ENCODE assay signal across 1 cellular context in the genomic region with DNA sequence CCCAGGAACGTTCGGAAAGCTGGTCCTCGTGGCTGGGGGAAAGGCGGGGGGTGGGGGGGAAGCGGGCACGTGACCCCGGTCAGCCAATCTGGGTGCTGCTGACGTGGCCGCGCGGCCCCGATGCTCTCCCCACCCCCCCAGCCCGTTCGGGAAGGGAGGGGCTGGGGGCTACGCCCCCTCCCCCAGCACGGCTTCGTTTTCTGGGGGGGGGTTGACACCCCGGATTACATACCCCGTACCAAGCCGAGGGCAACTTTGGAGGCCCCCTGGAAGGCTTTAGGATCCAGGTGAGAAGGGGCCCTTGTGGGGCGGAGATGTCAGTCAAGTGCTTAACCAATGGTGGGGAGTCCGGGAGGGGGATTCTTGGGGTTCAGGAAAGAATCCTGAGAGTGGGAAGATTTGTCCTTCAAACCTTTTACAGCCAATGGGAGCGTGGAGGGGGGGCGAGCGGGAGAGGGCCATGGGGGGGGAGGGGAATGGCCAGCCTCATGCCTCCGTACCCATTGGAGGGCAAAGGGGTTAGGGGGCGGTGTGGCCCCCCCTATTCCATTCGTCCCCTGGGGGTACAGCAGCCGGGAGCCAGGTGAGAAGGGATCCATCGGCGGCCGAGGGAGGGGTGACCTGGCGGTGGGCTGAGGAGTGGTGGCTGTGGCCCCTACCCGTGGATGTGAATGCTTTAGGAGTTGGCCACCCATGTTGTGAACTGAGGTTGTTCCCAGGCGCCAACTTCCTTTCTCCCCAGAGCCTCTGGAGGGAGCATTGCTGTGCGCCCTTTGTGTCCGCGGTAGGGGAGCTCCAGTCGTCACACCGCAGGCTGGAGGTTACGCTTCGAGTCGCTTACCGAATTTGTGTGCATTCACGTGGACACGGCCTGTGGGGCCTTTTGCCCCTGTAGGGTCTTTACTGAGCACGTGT.
TF ChIP-seq lines count a peak whose summit lies in the region.

No MANE protein-coding gene starts in this region.

TF ChIP-seq in HepG2, 621 proteins besides CTCF, POLR2A, EP300 and RAD21 (continues in another document):
- TF ChIP-seq HDAC2 (CRISPR knock-in tag; IDR thresholded peaks at IDR 0.05) (peak; percentile 34; the same call in 1 of the 2 replicates), YEATS2 (CRISPR knock-in tag; IDR thresholded peaks at IDR 0.05; ENCODE audit: borderline replicate concordance) (peak; percentile 44; the same call in 1 of the 2 replicates), ZNF367 (CRISPR knock-in tag; IDR thresholded peaks at IDR 0.05; ENCODE audit: borderline replicate concordance) (no peak), TBL1XR1 (IDR thresholded peaks at IDR 0.05; ENCODE audit: borderline replicate concordance, low read length, partially characterized antibody) (peak; percentile 15), MAFG (CRISPR knock-in tag; IDR thresholded peaks at IDR 0.05) (no peak), ATF1 (CRISPR knock-in tag; IDR thresholded peaks at IDR 0.05) (no peak), CHD2 (IDR thresholded peaks at IDR 0.05; ENCODE audit: low read depth, low read length) (no peak), NFKB2 (CRISPR knock-in tag; IDR thresholded peaks at IDR 0.05; ENCODE audit: borderline replicate concordance) (peak; percentile 79), KDM6A (CRISPR knock-in tag; IDR thresholded peaks at IDR 0.05; ENCODE audit: low read depth) (no peak), NFE2 (CRISPR knock-in tag; IDR thresholded peaks at IDR 0.05) (no peak), ZBTB38 (CRISPR knock-in tag; IDR thresholded peaks at IDR 0.05) (no peak; the same call in 1 of the 2 replicates), ZNF598 (CRISPR knock-in tag; IDR thresholded peaks at IDR 0.05; ENCODE audit: borderline replicate concordance) (no peak), SP1 (IDR thresholded peaks at IDR 0.05) (no peak), SP1 (CRISPR knock-in tag; IDR thresholded peaks at IDR 0.05) (peak; percentile 54), ZFP36L2 (CRISPR knock-in tag; IDR thresholded peaks at IDR 0.05) (peak; percentile 21; the same call in 1 of the 2 replicates), HOXA5 (CRISPR knock-in tag; IDR thresholded peaks at IDR 0.05) (no peak), HHEX (CRISPR knock-in tag; IDR thresholded peaks at IDR 0.05) (no peak), ZNF432 (CRISPR knock-in tag; IDR thresholded peaks at IDR 0.05; ENCODE audit: borderline replicate concordance) (no peak), MAFK (conservative IDR thresholded peaks at IDR 0.05 in 1 of 2, IDR thresholded peaks at IDR 0.05 in 1 of 2; ENCODE audit: low read length in 2 of 2) (no peak), SMAD1 (CRISPR knock-in tag; IDR thresholded peaks at IDR 0.05; ENCODE audit: borderline replicate concordance, low read depth) (no peak), ZNF124 (CRISPR knock-in tag; IDR thresholded peaks at IDR 0.05) (peak; percentile 73; the same call in 1 of the 2 replicates), TBX3 (IDR thresholded peaks at IDR 0.05; ENCODE audit: borderline replicate concordance) (no peak), ZNF780A (CRISPR knock-in tag; IDR thresholded peaks at IDR 0.05) (no peak), GATAD2A (CRISPR knock-in tag; IDR thresholded peaks at IDR 0.05) (peak; percentile 31), ZNF343 (CRISPR knock-in tag; IDR thresholded peaks at IDR 0.05) (no peak), ZNF317 (CRISPR knock-in tag; IDR thresholded peaks at IDR 0.05) (peak; percentile 79; the same call in 1 of the 2 replicates), ISX (CRISPR knock-in tag; conservative IDR thresholded peaks at IDR 0.05) (peak; percentile 5; the same call in 1 of the 2 replicates), MTF2 (CRISPR knock-in tag; IDR thresholded peaks at IDR 0.05; ENCODE audit: borderline replicate concordance) (no peak; the same call in 1 of the 2 replicates)
- TF ChIP-seq, protein P1, sequence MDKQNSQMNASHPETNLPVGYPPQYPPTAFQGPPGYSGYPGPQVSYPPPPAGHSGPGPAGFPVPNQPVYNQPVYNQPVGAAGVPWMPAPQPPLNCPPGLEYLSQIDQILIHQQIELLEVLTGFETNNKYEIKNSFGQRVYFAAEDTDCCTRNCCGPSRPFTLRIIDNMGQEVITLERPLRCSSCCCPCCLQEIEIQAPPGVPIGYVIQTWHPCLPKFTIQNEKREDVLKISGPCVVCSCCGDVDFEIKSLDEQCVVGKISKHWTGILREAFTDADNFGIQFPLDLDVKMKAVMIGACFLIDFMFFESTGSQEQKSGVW (CRISPR knock-in tag; IDR thresholded peaks at IDR 0.05; ENCODE audit: borderline replicate concordance), result no peak
- TF ChIP-seq, protein P2, sequence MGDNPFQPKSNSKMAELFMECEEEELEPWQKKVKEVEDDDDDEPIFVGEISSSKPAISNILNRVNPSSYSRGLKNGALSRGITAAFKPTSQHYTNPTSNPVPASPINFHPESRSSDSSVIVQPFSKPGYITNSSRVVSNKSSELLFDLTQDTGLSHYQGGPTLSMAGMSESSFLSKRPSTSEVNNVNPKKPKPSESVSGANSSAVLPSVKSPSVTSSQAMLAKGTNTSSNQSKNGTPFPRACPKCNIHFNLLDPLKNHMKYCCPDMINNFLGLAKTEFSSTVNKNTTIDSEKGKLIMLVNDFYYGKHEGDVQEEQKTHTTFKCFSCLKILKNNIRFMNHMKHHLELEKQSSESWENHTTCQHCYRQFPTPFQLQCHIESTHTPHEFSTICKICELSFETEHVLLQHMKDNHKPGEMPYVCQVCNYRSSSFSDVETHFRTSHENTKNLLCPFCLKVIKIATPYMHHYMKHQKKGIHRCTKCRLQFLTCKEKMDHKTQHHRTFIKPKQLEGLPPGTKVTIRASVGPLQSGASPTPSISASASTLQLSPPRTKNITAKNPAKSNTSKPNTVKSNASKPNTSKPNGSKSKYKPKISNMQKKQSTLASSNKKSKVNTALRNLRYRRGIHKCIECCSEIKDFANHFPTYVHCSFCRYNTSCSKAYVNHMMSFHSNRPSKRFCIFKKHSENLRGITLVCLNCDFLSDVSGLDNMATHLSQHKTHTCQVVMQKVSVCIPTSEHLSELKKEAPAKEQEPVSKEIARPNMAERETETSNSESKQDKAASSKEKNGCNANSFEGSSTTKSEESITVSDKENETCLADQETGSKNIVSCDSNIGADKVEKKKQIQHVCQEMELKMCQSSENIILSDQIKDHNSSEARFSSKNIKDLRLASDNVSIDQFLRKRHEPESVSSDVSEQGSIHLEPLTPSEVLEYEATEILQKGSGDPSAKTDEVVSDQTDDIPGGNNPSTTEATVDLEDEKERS (CRISPR knock-in tag; IDR thresholded peaks at IDR 0.05), result 0 out of 2 replicates have a peak, but pooled peaks have one; percentile 1
- TF ChIP-seq, protein P3, sequence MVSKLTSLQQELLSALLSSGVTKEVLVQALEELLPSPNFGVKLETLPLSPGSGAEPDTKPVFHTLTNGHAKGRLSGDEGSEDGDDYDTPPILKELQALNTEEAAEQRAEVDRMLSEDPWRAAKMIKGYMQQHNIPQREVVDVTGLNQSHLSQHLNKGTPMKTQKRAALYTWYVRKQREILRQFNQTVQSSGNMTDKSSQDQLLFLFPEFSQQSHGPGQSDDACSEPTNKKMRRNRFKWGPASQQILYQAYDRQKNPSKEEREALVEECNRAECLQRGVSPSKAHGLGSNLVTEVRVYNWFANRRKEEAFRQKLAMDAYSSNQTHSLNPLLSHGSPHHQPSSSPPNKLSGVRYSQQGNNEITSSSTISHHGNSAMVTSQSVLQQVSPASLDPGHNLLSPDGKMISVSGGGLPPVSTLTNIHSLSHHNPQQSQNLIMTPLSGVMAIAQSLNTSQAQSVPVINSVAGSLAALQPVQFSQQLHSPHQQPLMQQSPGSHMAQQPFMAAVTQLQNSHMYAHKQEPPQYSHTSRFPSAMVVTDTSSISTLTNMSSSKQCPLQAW (CRISPR knock-in tag; IDR thresholded peaks at IDR 0.05), result 0 out of 2 replicates have a peak, but pooled peaks have one; percentile 37
- TF ChIP-seq, protein P4, sequence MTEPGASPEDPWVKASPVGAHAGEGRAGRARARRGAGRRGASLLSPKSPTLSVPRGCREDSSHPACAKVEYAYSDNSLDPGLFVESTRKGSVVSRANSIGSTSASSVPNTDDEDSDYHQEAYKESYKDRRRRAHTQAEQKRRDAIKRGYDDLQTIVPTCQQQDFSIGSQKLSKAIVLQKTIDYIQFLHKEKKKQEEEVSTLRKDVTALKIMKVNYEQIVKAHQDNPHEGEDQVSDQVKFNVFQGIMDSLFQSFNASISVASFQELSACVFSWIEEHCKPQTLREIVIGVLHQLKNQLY (CRISPR knock-in tag; IDR thresholded peaks at IDR 0.05), result no peak
- TF ChIP-seq, protein P5, sequence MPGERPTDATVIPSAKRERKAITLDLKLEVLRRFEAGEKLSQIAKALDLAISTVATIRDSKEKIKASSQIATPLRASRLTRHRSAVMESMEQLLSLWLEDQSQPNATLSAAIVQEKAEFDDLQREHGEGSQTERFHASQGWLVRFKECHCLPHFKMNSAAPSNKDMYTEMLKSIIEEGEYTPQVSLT (CRISPR knock-in tag; IDR thresholded peaks at IDR 0.05; ENCODE audit: borderline replicate concordance, low read depth), result no peak
- TF ChIP-seq, protein P6, sequence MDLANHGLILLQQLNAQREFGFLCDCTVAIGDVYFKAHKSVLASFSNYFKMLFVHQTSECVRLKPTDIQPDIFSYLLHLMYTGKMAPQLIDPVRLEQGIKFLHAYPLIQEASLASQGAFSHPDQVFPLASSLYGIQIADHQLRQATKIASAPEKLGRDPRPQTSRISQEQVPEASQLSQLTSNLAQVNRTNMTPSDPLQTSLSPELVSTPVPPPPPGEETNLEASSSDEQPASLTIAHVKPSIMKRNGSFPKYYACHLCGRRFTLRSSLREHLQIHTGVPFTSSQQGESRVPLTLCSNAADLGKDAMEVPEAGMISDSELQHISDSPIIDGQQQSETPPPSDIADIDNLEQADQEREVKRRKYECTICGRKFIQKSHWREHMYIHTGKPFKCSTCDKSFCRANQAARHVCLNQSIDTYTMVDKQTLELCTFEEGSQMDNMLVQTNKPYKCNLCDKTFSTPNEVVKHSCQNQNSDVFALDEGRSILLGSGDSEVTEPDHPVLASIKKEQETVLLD (CRISPR knock-in tag; IDR thresholded peaks at IDR 0.05; ENCODE audit: low read depth), result no peak; the same call in 1 of the 2 replicates
- TF ChIP-seq, protein P7, sequence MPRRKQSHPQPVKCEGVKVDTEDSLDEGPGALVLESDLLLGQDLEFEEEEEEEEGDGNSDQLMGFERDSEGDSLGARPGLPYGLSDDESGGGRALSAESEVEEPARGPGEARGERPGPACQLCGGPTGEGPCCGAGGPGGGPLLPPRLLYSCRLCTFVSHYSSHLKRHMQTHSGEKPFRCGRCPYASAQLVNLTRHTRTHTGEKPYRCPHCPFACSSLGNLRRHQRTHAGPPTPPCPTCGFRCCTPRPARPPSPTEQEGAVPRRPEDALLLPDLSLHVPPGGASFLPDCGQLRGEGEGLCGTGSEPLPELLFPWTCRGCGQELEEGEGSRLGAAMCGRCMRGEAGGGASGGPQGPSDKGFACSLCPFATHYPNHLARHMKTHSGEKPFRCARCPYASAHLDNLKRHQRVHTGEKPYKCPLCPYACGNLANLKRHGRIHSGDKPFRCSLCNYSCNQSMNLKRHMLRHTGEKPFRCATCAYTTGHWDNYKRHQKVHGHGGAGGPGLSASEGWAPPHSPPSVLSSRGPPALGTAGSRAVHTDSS (CRISPR knock-in tag; conservative IDR thresholded peaks at IDR 0.05), result no peak
- TF ChIP-seq, protein P8, sequence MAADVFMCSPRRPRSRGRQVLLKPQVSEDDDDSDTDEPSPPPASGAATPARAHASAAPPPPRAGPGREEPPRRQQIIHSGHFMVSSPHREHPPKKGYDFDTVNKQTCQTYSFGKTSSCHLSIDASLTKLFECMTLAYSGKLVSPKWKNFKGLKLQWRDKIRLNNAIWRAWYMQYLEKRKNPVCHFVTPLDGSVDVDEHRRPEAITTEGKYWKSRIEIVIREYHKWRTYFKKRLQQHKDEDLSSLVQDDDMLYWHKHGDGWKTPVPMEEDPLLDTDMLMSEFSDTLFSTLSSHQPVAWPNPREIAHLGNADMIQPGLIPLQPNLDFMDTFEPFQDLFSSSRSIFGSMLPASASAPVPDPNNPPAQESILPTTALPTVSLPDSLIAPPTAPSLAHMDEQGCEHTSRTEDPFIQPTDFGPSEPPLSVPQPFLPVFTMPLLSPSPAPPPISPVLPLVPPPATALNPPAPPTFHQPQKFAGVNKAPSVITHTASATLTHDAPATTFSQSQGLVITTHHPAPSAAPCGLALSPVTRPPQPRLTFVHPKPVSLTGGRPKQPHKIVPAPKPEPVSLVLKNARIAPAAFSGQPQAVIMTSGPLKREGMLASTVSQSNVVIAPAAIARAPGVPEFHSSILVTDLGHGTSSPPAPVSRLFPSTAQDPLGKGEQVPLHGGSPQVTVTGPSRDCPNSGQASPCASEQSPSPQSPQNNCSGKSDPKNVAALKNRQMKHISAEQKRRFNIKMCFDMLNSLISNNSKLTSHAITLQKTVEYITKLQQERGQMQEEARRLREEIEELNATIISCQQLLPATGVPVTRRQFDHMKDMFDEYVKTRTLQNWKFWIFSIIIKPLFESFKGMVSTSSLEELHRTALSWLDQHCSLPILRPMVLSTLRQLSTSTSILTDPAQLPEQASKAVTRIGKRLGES (CRISPR knock-in tag; IDR thresholded peaks at IDR 0.05; ENCODE audit: borderline replicate concordance), result peak; percentile 11; the same call in 1 of the 2 replicates
- TF ChIP-seq, protein P9, sequence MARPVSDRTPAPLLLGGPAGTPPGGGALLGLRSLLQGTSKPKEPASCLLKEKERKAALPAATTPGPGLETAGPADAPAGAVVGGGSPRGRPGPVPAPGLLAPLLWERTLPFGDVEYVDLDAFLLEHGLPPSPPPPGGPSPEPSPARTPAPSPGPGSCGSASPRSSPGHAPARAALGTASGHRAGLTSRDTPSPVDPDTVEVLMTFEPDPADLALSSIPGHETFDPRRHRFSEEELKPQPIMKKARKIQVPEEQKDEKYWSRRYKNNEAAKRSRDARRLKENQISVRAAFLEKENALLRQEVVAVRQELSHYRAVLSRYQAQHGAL (CRISPR knock-in tag; IDR thresholded peaks at IDR 0.05; ENCODE audit: not compliant biosample characterization), result no peak
- TF ChIP-seq, protein P10, sequence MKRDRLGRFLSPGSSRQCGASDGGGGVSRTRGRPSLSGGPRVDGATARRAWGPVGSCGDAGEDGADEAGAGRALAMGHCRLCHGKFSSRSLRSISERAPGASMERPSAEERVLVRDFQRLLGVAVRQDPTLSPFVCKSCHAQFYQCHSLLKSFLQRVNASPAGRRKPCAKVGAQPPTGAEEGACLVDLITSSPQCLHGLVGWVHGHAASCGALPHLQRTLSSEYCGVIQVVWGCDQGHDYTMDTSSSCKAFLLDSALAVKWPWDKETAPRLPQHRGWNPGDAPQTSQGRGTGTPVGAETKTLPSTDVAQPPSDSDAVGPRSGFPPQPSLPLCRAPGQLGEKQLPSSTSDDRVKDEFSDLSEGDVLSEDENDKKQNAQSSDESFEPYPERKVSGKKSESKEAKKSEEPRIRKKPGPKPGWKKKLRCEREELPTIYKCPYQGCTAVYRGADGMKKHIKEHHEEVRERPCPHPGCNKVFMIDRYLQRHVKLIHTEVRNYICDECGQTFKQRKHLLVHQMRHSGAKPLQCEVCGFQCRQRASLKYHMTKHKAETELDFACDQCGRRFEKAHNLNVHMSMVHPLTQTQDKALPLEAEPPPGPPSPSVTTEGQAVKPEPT (CRISPR knock-in tag; IDR thresholded peaks at IDR 0.05; ENCODE audit: low read depth), result no peak
- TF ChIP-seq, protein P11, sequence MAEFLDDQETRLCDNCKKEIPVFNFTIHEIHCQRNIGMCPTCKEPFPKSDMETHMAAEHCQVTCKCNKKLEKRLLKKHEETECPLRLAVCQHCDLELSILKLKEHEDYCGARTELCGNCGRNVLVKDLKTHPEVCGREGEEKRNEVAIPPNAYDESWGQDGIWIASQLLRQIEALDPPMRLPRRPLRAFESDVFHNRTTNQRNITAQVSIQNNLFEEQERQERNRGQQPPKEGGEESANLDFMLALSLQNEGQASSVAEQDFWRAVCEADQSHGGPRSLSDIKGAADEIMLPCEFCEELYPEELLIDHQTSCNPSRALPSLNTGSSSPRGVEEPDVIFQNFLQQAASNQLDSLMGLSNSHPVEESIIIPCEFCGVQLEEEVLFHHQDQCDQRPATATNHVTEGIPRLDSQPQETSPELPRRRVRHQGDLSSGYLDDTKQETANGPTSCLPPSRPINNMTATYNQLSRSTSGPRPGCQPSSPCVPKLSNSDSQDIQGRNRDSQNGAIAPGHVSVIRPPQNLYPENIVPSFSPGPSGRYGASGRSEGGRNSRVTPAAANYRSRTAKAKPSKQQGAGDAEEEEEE (CRISPR knock-in tag; IDR thresholded peaks at IDR 0.05; ENCODE audit: borderline replicate concordance), result no peak
